ENCODE assay signal across 1 cellular context in genomic region chr10:101031128-101031795, GRCh38.
TF ChIP-seq lines count a peak whose summit lies in the region.

Gene PDZD7, minus strand, starts transcription at chr10:101031129. Its CDS starts 910 bp downstream, at chr10:101030219.
A gene with protein sequence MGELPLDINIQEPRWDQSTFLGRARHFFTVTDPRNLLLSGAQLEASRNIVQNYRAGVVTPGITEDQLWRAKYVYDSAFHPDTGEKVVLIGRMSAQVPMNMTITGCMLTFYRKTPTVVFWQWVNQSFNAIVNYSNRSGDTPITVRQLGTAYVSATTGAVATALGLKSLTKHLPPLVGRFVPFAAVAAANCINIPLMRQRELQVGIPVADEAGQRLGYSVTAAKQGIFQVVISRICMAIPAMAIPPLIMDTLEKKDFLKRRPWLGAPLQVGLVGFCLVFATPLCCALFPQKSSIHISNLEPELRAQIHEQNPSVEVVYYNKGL (plus strand): TSS chr10:101031234. CDS start chr10:101034695, 3,461 bp downstream.

TF ChIP-seq in HepG2, 621 proteins besides CTCF, POLR2A, EP300 and RAD21 (continued from another document):
- TF ChIP-seq ZBTB34 (CRISPR knock-in tag; IDR thresholded peaks at IDR 0.05) (no peak), ZNF839 (CRISPR knock-in tag; IDR thresholded peaks at IDR 0.05; ENCODE audit: borderline replicate concordance) (0 out of 2 replicates have a peak, but pooled peaks have one; percentile 27), IRF2 (CRISPR knock-in tag; IDR thresholded peaks at IDR 0.05) (no peak), SRSF1 (optimal IDR thresholded peaks at IDR 0.05; ENCODE audit: low read depth, low read length) (no peak), ZNF556 (CRISPR knock-in tag; IDR thresholded peaks at IDR 0.05; ENCODE audit: borderline replicate concordance) (0 out of 2 replicates have a peak, but pooled peaks have one; percentile 16), MIXL1 (CRISPR knock-in tag; IDR thresholded peaks at IDR 0.05) (peak; percentile 16; the same call in 1 of the 2 replicates), BRD4 (CRISPR knock-in tag; IDR thresholded peaks at IDR 0.05) (no peak), HOXA5 (CRISPR knock-in tag; IDR thresholded peaks at IDR 0.05) (no peak), PLRG1 (conservative IDR thresholded peaks at IDR 0.05) (no peak), HNRNPLL (IDR thresholded peaks at IDR 0.05; ENCODE audit: low read depth, low read length, poor library complexity, severe bottlenecking) (peak; percentile 72), SP2 (CRISPR knock-in tag; IDR thresholded peaks at IDR 0.05) (peak; percentile 96), ZNF558 (CRISPR knock-in tag; IDR thresholded peaks at IDR 0.05; ENCODE audit: borderline replicate concordance) (0 out of 2 replicates have a peak, but pooled peaks have one; percentile 40), ZSCAN30 (CRISPR knock-in tag; IDR thresholded peaks at IDR 0.05) (no peak)
- TF ChIP-seq, protein P1, sequence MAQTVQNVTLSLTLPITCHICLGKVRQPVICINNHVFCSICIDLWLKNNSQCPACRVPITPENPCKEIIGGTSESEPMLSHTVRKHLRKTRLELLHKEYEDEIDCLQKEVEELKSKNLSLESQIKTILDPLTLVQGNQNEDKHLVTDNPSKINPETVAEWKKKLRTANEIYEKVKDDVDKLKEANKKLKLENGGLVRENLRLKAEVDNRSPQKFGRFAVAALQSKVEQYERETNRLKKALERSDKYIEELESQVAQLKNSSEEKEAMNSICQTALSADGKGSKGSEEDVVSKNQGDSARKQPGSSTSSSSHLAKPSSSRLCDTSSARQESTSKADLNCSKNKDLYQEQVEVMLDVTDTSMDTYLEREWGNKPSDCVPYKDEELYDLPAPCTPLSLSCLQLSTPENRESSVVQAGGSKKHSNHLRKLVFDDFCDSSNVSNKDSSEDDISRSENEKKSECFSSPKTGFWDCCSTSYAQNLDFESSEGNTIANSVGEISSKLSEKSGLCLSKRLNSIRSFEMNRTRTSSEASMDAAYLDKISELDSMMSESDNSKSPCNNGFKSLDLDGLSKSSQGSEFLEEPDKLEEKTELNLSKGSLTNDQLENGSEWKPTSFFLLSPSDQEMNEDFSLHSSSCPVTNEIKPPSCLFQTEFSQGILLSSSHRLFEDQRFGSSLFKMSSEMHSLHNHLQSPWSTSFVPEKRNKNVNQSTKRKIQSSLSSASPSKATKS (CRISPR knock-in tag; IDR thresholded peaks at IDR 0.05): no peak
- TF ChIP-seq, protein P2, sequence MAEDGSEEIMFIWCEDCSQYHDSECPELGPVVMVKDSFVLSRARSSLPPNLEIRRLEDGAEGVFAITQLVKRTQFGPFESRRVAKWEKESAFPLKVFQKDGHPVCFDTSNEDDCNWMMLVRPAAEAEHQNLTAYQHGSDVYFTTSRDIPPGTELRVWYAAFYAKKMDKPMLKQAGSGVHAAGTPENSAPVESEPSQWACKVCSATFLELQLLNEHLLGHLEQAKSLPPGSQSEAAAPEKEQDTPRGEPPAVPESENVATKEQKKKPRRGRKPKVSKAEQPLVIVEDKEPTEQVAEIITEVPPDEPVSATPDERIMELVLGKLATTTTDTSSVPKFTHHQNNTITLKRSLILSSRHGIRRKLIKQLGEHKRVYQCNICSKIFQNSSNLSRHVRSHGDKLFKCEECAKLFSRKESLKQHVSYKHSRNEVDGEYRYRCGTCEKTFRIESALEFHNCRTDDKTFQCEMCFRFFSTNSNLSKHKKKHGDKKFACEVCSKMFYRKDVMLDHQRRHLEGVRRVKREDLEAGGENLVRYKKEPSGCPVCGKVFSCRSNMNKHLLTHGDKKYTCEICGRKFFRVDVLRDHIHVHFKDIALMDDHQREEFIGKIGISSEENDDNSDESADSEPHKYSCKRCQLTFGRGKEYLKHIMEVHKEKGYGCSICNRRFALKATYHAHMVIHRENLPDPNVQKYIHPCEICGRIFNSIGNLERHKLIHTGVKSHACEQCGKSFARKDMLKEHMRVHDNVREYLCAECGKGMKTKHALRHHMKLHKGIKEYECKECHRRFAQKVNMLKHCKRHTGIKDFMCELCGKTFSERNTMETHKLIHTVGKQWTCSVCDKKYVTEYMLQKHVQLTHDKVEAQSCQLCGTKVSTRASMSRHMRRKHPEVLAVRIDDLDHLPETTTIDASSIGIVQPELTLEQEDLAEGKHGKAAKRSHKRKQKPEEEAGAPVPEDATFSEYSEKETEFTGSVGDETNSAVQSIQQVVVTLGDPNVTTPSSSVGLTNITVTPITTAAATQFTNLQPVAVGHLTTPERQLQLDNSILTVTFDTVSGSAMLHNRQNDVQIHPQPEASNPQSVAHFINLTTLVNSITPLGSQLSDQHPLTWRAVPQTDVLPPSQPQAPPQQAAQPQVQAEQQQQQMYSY (CRISPR knock-in tag; IDR thresholded peaks at IDR 0.05): no peak
TF ChIP-seq in HepG2: peak in this region for 53.
